ENCODE assay signal across 7 cellular contexts in the genomic region with DNA sequence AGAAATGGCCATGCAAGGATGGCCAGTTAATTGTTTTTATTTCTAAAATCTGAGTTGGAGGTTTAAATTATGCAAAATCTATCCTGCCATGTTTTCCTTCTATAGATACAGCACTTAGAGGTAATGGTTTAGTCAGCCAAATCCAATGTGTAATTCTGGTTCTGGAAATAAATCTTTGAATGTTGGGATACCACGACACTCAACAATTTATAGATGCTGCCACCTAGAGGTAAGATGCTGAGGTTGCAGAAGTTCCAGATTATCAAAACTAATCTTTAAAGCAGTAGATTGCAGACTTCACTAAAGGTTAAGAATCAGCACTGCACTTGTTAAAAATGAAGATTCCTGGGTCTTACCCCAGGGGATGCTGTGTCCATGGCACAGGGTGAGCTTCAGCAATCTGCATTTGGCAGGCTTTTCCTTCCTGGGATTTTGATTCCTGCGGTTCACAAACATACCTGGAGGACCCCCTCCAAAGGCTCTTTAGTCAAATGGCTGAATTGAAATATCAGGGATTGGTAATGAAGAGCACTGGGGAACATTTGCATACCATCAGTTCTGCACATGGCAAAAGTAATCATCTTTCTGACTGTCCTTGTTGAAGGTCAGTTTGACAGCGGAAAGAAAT. TPM values are rescaled to one million over a fixed set of nuclear protein-coding genes. Genes with fewer than 3 reads are reported as not detected.
A peak's percentile ranks its signal among the peaks of the same experiment; 100 is the strongest.
DNase-seq lines count a peak whose midpoint lies in the region; ATAC-seq and TF ChIP-seq lines count a peak whose summit lies in the region.

No MANE protein-coding gene starts in this region.

- CTCF ChIA-PET in T-cell (lab: Charles Lee): interaction anchor here in 1 of 2 donors (0.6 to 1.2 kb wide), 3 partner anchors 506 to 1169 kb away, joined by 3 read pairs; no protein-coding TSS in a partner anchor

- in situ Hi-C loops in G401 (cut with HindIII; ENCODE audit: low sequenced_read_pairs): no loop called here

- peaks cover 3 to 6% of the 10 kb centered on the region in 2 donors for H3K27me3 Mint-ChIP-seq in T-cell

- ATAC-seq in HG02885 (IDR thresholded peaks at IDR 0.05; ENCODE audit: poor library complexity, unreplicated experiment): peak; percentile 47
- ATAC-seq in SK-N-SH treated with all-trans-retinoic acid at 6 μM for 48 hours: peak; percentile 77
- no peak for ATAC-seq in T-cell (replicated peaks in 1 of 4)
- ATAC-seq in HG02571 (IDR thresholded peaks at IDR 0.05; ENCODE audit: unreplicated experiment): no peak

- POLR2A ChIA-PET in T-cell (lab: Charles Lee): no interaction called here

- no peak overlapping the region for H3K4me3 Mint-ChIP-seq in T-cell

- peaks cover 5 to 11% (median 5%) of the 10 kb centered on the region in 3 donors for H3K9me3 Mint-ChIP-seq in T-cell

- no peaks in the 10 kb centered on the region for H3K4me1 Mint-ChIP-seq in T-cell

- DNase-seq in G401 (ENCODE audit: low spot score) (peak; percentile 60), iPS-NIHi11 (ENCODE audit: low spot score) (peak; percentile 30), T-helper 1 cell (no peak), T-cell (no peak)

- no peak overlapping the region for H3K27ac Mint-ChIP-seq in T-cell

- no peaks in the 10 kb centered on the region for H3K36me3 Mint-ChIP-seq in T-cell

TF ChIP-seq in SK-N-SH treated with all-trans-retinoic acid at 6 μM for 48 hours, 23 proteins besides CTCF, POLR2A, EP300 and RAD21:
- no peak for TF ChIP-seq GLIS3 (CRISPR knock-in tag; IDR thresholded peaks at IDR 0.05)
- no peak for TF ChIP-seq TCF4 (CRISPR knock-in tag; IDR thresholded peaks at IDR 0.05; ENCODE audit: borderline replicate concordance)
- no peak for TF ChIP-seq PPARA (CRISPR knock-in tag; IDR thresholded peaks at IDR 0.05; ENCODE audit: borderline replicate concordance)
- TF ChIP-seq TOX (CRISPR knock-in tag; IDR thresholded peaks at IDR 0.05; ENCODE audit: borderline replicate concordance): no peak
- TF ChIP-seq OSR1 (CRISPR knock-in tag; IDR thresholded peaks at IDR 0.05): no peak
TF ChIP-seq in SK-N-SH treated with all-trans-retinoic acid at 6 μM for 48 hours: peak in this region for 0.

RNA-seq across cellular contexts. Expression of a gene that starts 53.4 kb away (rescaled TPM):
- total RNA-seq in G401 (2014; rRNA removed; shearing (Covaris generic)): not detected in 2 replicates
- under 1 TPM in 1 of 5 donors, not detected in 4; 0.26 TPM for total RNA-seq in T-cell

Comparison
In these comparisons a context has a peak if more than half of its experiments do, and no peak if none do; other contexts are left out.
1. DNase-seq: peak in G401 (single experiment) and iPS-NIHi11 (single experiment); none in T-helper 1 cell (0 of 5) and T-cell (0 of 34).
2. ATAC-seq: peak in HG02885 (single experiment) and SK-N-SH treated with all-trans-retinoic acid at 6 μM for 48 hours (single experiment); none in T-cell (0 of 4) and HG02571 (single experiment).